1 cellular context compared by ENCODE assay signal in genomic region chr5:74386571-74387334, GRCh38.
TF ChIP-seq lines count a peak whose summit lies in the region.

No MANE protein-coding gene starts in this region.

TF ChIP-seq in SK-N-SH, 30 proteins besides CTCF, POLR2A, EP300 and RAD21 (continued from another document):
- TF ChIP-seq GABPA (IDR thresholded peaks at IDR 0.05; ENCODE audit: low read depth) (no peak), EZH2phosphoT487 (IDR thresholded peaks at IDR 0.05; ENCODE audit: borderline replicate concordance, low read depth) (no peak), IRF3 (IDR thresholded peaks at IDR 0.05; ENCODE audit: low read depth, low read length) (no peak), MXI1 (IDR thresholded peaks at IDR 0.05; ENCODE audit: low read depth, low read length) (no peak), TAF1 (IDR thresholded peaks at IDR 0.05; ENCODE audit: borderline replicate concordance, low read depth, low read length) (no peak), RFX5 (IDR thresholded peaks at IDR 0.05; ENCODE audit: low read length) (no peak), CHD2 (IDR thresholded peaks at IDR 0.05; ENCODE audit: low read length, partially characterized antibody) (no peak), NFIC (IDR thresholded peaks at IDR 0.05; ENCODE audit: borderline replicate concordance) (peak; percentile 54), MAX (IDR thresholded peaks at IDR 0.05; ENCODE audit: low read depth) (no peak), NRF1 (IDR thresholded peaks at IDR 0.05; ENCODE audit: low read depth, low read length) (no peak), TEAD4 (IDR thresholded peaks at IDR 0.05; ENCODE audit: borderline replicate concordance, insufficient read depth) (peak; percentile 47; the same call in 1 of the 2 replicates), PBX3 (IDR thresholded peaks at IDR 0.05) (0 out of 2 replicates have a peak, but pooled peaks have one; percentile 22), POLR2AphosphoS5 (IDR thresholded peaks at IDR 0.05; ENCODE audit: low read depth, low read length) (no peak), SIN3A (IDR thresholded peaks at IDR 0.05; ENCODE audit: borderline replicate concordance, low read depth, low read length) (no peak), FOXJ3 (CRISPR knock-in tag; IDR thresholded peaks at IDR 0.05) (no peak), ELF1 (IDR thresholded peaks at IDR 0.05) (no peak), YY1 (IDR thresholded peaks at IDR 0.05; ENCODE audit: low read depth) (no peak), JUND (IDR thresholded peaks at IDR 0.05) (peak; percentile 63; the same call in 1 of the 2 replicates), USF2 (IDR thresholded peaks at IDR 0.05; ENCODE audit: borderline replicate concordance, low read depth, low read length) (no peak)
